In genomic region chr2:79741044-79741443, GRCh38 we compare ENCODE assay signal across 27 cellular contexts.
"Had no signal": no experiment of that assay in that cellular context is flagged by ENCODE, and none has a peak within 500 bp of the region (broad histone marks: within the 10 kb centered on the region; RNA-seq: fewer than 3 reads in every experiment).

No MANE protein-coding gene starts in this region.

- H3K36me3 ChIP-seq: gastrocnemius medialis, heart left ventricle, neutrophil, pancreas, right atrium auricular region, thyroid gland, vagina had no signal

- H3K27me3 ChIP-seq: gastrocnemius medialis, heart left ventricle, hepatocyte, neutrophil, pancreas, right atrium auricular region, thyroid gland, vagina had no signal

- H3K4me3 Mint-ChIP-seq: memory B cell; naive B cell; natural killer cell treated with Interleukin-12 subunit alpha and Interleukin-12 subunit beta and Interleukin-15 and Interleukin-18, amount 100 ng/mL, for 72 hours; neural crest cell; stimulated activated naive CD8-positive, alpha-beta T cell treated with anti-CD3 and anti-CD28 coated beads, Interleukin-15, amount 100 ng/mL, for 72 hours had no signal

- H3K27ac ChIP-seq: gastrocnemius medialis, heart left ventricle, hepatocyte, neutrophil, pancreas, right atrium auricular region, thyroid gland, vagina had no signal

- H3K4me3 ChIP-seq: gastrocnemius medialis, heart left ventricle, hepatocyte, lung, pancreas, right atrium auricular region, smooth muscle cell, thyroid gland, vagina had no signal

- H3K4me1 Mint-ChIP-seq: memory B cell; naive B cell; stimulated activated naive CD8-positive, alpha-beta T cell treated with anti-CD3 and anti-CD28 coated beads, Interleukin-15, amount 100 ng/mL, for 72 hours had no signal

- ATAC-seq: gastrocnemius medialis; heart left ventricle; left lobe of liver; natural killer cell treated with Interleukin-12 subunit alpha and Interleukin-12 subunit beta and Interleukin-15 and Interleukin-18, amount 100 ng/mL, for 72 hours; pancreas; sciatic nerve; stimulated activated naive CD8-positive, alpha-beta T cell treated with anti-CD3 and anti-CD28 coated beads, Interleukin-15, amount 100 ng/mL, for 72 hours had no signal

- H3K9me3 Mint-ChIP-seq: neural crest cell had no signal

- H3K36me3 Mint-ChIP-seq: memory B cell, naive B cell had no signal

- DNase-seq: cortex of kidney; effector CD4-positive, alpha-beta T cell; gastrocnemius medialis; heart left ventricle; kidney; naive B cell; pancreas; stimulated activated CD4-positive, alpha-beta T cell treated with anti-CD3 and anti-CD28 coated beads, Interleukin-12 subunit alpha, Interleukin-12 subunit beta, amount 100 ng/mL, for 4 hours; stimulated activated CD4-positive, alpha-beta T cell treated with anti-CD3 and anti-CD28 coated beads, Interleukin-1b, Interleukin-23, amount 100 ng/mL, for 48 hours; stimulated activated CD4-positive, alpha-beta T cell treated with anti-CD3 and anti-CD28 coated beads, Interleukin-4, amount 100 ng/mL, for 1 hour; stimulated activated CD8-positive, alpha-beta memory T cell treated with anti-CD3 and anti-CD28 coated beads, Interleukin-4, amount 100 ng/mL, for 48 hours; stimulated activated naive CD4-positive, alpha-beta T cell; stimulated activated naive CD8-positive, alpha-beta T cell treated with anti-CD3 and anti-CD28 coated beads, Interleukin-15, amount 100 ng/mL, for 72 hours; thyroid gland; trophoblast cell had no signal

- H3K4me1 ChIP-seq: gastrocnemius medialis, heart left ventricle, pancreas, right atrium auricular region, thyroid gland, vagina had no signal

- H3K9me3 ChIP-seq: gastrocnemius medialis, neutrophil, pancreas, right atrium auricular region, thyroid gland, vagina had no signal

- H3K27ac Mint-ChIP-seq: memory B cell; naive B cell; natural killer cell treated with Interleukin-12 subunit alpha and Interleukin-12 subunit beta and Interleukin-15 and Interleukin-18, amount 100 ng/mL, for 72 hours; progenitor cell of endocrine pancreas; stimulated activated naive CD8-positive, alpha-beta T cell treated with anti-CD3 and anti-CD28 coated beads, Interleukin-15, amount 100 ng/mL, for 72 hours had no signal

- H3K27me3 Mint-ChIP-seq: memory B cell; naive B cell; natural killer cell treated with Interleukin-12 subunit alpha and Interleukin-12 subunit beta and Interleukin-15 and Interleukin-18, amount 100 ng/mL, for 72 hours; stimulated activated naive CD8-positive, alpha-beta T cell treated with anti-CD3 and anti-CD28 coated beads, Interleukin-15, amount 100 ng/mL, for 72 hours had no signal
